In the genomic region with DNA sequence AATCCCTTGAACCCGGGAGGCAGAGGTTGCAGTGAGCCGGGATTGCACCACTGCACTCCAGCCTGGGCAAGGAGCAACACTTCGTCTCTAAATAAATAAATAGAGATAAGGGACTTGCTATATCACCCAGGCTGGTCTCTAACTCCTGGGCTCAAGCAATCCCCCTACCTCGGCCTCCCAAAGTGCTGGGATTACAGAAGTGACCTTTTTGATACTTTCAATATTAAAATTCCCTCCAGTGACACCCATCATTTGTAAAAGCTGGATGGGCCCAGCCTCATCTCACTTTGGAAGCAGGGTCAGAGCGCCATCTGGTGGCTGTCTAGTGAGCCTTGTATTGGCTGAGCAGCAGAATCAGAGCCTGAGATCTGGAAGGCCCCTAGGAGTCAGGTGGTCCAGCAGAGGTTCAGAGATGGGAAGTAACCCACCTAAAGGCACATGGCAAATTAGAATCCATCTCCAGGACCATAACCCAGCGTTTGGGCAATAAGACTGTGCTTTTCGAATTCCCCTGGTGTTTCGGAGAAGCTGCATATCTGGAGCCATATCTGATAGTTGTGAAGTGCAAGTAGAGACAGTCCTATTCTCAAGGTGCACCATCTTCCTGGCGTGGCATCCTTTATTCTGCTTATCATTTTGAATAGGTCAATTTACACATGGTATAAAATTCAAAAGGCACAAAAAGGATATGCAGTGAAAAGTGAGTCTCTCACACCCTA, we compare ENCODE assay signal across 1 cellular context.
TF ChIP-seq lines count a peak whose summit lies in the region.

No MANE protein-coding gene starts in this region.

TF ChIP-seq in HepG2, 621 proteins besides CTCF, POLR2A, EP300 and RAD21 (continued from another document and continues in another):
- TF ChIP-seq ARID4A (CRISPR knock-in tag; IDR thresholded peaks at IDR 0.05; ENCODE audit: borderline replicate concordance), result no peak
- TF ChIP-seq ZNF205 (CRISPR knock-in tag; IDR thresholded peaks at IDR 0.05), result no peak
- no peak for TF ChIP-seq ZMYM3 (CRISPR knock-in tag; IDR thresholded peaks at IDR 0.05)
- TF ChIP-seq, protein P1, sequence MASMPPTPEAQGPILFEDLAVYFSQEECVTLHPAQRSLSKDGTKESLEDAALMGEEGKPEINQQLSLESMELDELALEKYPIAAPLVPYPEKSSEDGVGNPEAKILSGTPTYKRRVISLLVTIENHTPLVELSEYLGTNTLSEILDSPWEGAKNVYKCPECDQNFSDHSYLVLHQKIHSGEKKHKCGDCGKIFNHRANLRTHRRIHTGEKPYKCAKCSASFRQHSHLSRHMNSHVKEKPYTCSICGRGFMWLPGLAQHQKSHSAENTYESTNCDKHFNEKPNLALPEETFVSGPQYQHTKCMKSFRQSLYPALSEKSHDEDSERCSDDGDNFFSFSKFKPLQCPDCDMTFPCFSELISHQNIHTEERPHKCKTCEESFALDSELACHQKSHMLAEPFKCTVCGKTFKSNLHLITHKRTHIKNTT (CRISPR knock-in tag; IDR thresholded peaks at IDR 0.05), result no peak
- TF ChIP-seq SMC3 (IDR thresholded peaks at IDR 0.05; ENCODE audit: low read length), result peak; percentile 99
- no peak for TF ChIP-seq FLYWCH1 (CRISPR knock-in tag; IDR thresholded peaks at IDR 0.05)
- no peak for TF ChIP-seq ZNF652 (CRISPR knock-in tag; IDR thresholded peaks at IDR 0.05; ENCODE audit: borderline replicate concordance, low read depth)
- TF ChIP-seq MBD4 (IDR thresholded peaks at IDR 0.05; ENCODE audit: borderline replicate concordance, low read length), result no peak
- no peak for TF ChIP-seq ZFP90 (CRISPR knock-in tag; IDR thresholded peaks at IDR 0.05; ENCODE audit: borderline replicate concordance)
- no peak for TF ChIP-seq ZNF331 (CRISPR knock-in tag; IDR thresholded peaks at IDR 0.05)
- peak; percentile 19; the same call in 1 of the 2 replicates for TF ChIP-seq ZNF614 (CRISPR knock-in tag; IDR thresholded peaks at IDR 0.05; ENCODE audit: borderline replicate concordance)
- no peak for TF ChIP-seq ZNF280D (CRISPR knock-in tag; IDR thresholded peaks at IDR 0.05)
- TF ChIP-seq SRSF1 (optimal IDR thresholded peaks at IDR 0.05; ENCODE audit: low read depth, low read length), result no peak
- TF ChIP-seq BRD4 (CRISPR knock-in tag; IDR thresholded peaks at IDR 0.05), result no peak
- no peak for TF ChIP-seq ZNF781 (CRISPR knock-in tag; IDR thresholded peaks at IDR 0.05; ENCODE audit: borderline replicate concordance, not compliant biosample characterization)
- no peak for TF ChIP-seq ZFP36L1 (CRISPR knock-in tag; IDR thresholded peaks at IDR 0.05)
- TF ChIP-seq TP53 (CRISPR knock-in tag; conservative IDR thresholded peaks at IDR 0.05), result 0 out of 2 replicates have a peak, but pooled peaks have one; percentile 25
- TF ChIP-seq ZNF572 (CRISPR knock-in tag; IDR thresholded peaks at IDR 0.05), result no peak
- TF ChIP-seq ZNF484 (CRISPR knock-in tag; IDR thresholded peaks at IDR 0.05; ENCODE audit: borderline replicate concordance, low read depth), result no peak
- TF ChIP-seq ZNF260 (CRISPR knock-in tag; IDR thresholded peaks at IDR 0.05; ENCODE audit: borderline replicate concordance, low read depth), result no peak
- TF ChIP-seq BCL3 (CRISPR knock-in tag; IDR thresholded peaks at IDR 0.05), result 0 out of 2 replicates have a peak, but pooled peaks have one; percentile 47
- peak; percentile 27; the same call in 1 of the 2 replicates for TF ChIP-seq SIN3B (IDR thresholded peaks at IDR 0.05; ENCODE audit: low read length)
- no peak for TF ChIP-seq ZNF782 (CRISPR knock-in tag; IDR thresholded peaks at IDR 0.05; ENCODE audit: borderline replicate concordance)
- TF ChIP-seq ZBTB2 (CRISPR knock-in tag; IDR thresholded peaks at IDR 0.05; ENCODE audit: low read depth), result no peak
- no peak for TF ChIP-seq SNAPC2 (CRISPR knock-in tag; IDR thresholded peaks at IDR 0.05)
- TF ChIP-seq, protein P2, sequence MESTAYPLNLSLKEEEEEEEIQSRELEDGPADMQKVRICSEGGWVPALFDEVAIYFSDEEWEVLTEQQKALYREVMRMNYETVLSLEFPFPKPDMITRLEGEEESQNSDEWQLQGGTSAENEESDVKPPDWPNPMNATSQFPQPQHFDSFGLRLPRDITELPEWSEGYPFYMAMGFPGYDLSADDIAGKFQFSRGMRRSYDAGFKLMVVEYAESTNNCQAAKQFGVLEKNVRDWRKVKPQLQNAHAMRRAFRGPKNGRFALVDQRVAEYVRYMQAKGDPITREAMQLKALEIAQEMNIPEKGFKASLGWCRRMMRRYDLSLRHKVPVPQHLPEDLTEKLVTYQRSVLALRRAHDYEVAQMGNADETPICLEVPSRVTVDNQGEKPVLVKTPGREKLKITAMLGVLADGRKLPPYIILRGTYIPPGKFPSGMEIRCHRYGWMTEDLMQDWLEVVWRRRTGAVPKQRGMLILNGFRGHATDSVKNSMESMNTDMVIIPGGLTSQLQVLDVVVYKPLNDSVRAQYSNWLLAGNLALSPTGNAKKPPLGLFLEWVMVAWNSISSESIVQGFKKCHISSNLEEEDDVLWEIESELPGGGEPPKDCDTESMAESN (CRISPR knock-in tag; conservative IDR thresholded peaks at IDR 0.05), result no peak
- no peak for TF ChIP-seq GTF2F1 (IDR thresholded peaks at IDR 0.05; ENCODE audit: low read length)
- TF ChIP-seq SP1 (IDR thresholded peaks at IDR 0.05), result no peak
- TF ChIP-seq SP1 (CRISPR knock-in tag; IDR thresholded peaks at IDR 0.05), result no peak
- no peak for TF ChIP-seq SOX13 (IDR thresholded peaks at IDR 0.05)
- no peak for TF ChIP-seq SOX13 (CRISPR knock-in tag; conservative IDR thresholded peaks at IDR 0.05 in 1 of 2, IDR thresholded peaks at IDR 0.05 in 1 of 2)
- TF ChIP-seq STAT5B (CRISPR knock-in tag; IDR thresholded peaks at IDR 0.05), result no peak
- TF ChIP-seq, protein P3, sequence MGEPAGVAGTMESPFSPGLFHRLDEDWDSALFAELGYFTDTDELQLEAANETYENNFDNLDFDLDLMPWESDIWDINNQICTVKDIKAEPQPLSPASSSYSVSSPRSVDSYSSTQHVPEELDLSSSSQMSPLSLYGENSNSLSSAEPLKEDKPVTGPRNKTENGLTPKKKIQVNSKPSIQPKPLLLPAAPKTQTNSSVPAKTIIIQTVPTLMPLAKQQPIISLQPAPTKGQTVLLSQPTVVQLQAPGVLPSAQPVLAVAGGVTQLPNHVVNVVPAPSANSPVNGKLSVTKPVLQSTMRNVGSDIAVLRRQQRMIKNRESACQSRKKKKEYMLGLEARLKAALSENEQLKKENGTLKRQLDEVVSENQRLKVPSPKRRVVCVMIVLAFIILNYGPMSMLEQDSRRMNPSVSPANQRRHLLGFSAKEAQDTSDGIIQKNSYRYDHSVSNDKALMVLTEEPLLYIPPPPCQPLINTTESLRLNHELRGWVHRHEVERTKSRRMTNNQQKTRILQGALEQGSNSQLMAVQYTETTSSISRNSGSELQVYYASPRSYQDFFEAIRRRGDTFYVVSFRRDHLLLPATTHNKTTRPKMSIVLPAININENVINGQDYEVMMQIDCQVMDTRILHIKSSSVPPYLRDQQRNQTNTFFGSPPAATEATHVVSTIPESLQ (CRISPR knock-in tag; conservative IDR thresholded peaks at IDR 0.05), result no peak
- no peak for TF ChIP-seq ARID5B (CRISPR knock-in tag; IDR thresholded peaks at IDR 0.05)
- TF ChIP-seq ZFP37 (CRISPR knock-in tag; IDR thresholded peaks at IDR 0.05; ENCODE audit: borderline replicate concordance), result no peak
- TF ChIP-seq ARNT (IDR thresholded peaks at IDR 0.05), result no peak
